In genomic region chr20:6362245-6362644, GRCh38 we compare ENCODE assay signal across 6 cellular contexts.
"Had no signal": no experiment of that assay in that cellular context is flagged by ENCODE, and none has a peak within 500 bp of the region (broad histone marks: within the 10 kb centered on the region; RNA-seq: fewer than 3 reads in every experiment).

No MANE protein-coding gene starts in this region.

- ATAC-seq: K562 had no signal

- H3K27me3 Mint-ChIP-seq: IgD-negative memory B cell had no signal

- FAIRE-seq: HTR-8/SVneo, K562 had no signal

- H3K4me3 Mint-ChIP-seq: IgD-negative memory B cell had no signal

- H3K4me1 Mint-ChIP-seq: IgD-negative memory B cell had no signal

- DNase-seq: IMR-90, KBM-7 had no signal

- H3K4me3 ChIP-seq: K562 had no signal

- H3K36me3 Mint-ChIP-seq: IgD-negative memory B cell had no signal

- H3K27ac Mint-ChIP-seq: IgD-negative memory B cell had no signal

- H3K27ac ChIP-seq: HL-60 had no signal
